In the genomic region with DNA sequence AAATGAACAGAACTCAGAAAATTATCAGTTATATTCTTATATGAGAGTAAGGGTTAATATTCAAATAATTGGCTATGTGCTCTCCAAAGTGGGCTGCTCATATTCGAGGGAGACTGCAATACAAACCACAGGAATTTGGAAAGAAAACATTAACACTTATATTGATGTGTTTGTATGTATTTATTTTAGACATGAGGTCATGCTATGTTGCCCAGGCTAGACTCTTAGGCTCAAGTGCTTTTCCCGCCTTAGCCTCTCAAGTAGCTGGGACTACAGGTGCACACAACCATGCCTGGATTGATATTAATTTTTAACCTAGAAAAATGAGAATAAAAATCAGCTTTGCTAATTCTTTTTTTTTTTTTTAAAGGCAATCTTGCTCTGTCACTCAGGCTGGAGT, we compare ENCODE assay signal across 18 cellular contexts. TPM values are rescaled to one million over a fixed set of nuclear protein-coding genes. Genes with fewer than 3 reads are reported as not detected.
A peak's percentile ranks its signal among the peaks of the same experiment; 100 is the strongest.
DNase-seq lines count a peak whose midpoint lies in the region; ATAC-seq and TF ChIP-seq lines count a peak whose summit lies in the region.
"Had no signal": no experiment of that assay in that cellular context is flagged by ENCODE, and none has a peak within 500 bp of the region (broad histone marks: within the 10 kb centered on the region; RNA-seq: fewer than 3 reads in every experiment).

No MANE protein-coding gene starts in this region.

- no peaks in the 10 kb centered on the region for H3K4me1 Mint-ChIP-seq in MCF 10A (ENCODE audit: insufficient read depth, unreplicated experiment)
- H3K4me1 Mint-ChIP-seq: activated CD4-positive, alpha-beta T cell treated with anti-CD3 and anti-CD28 coated beads, Interleukin-2, amount 10 ng/mL, durations not matched to agents 24 days and 14 days; activated naive CD4-positive, alpha-beta T cell treated with anti-CD3 and anti-CD28 coated beads, Interleukin-2, amount 10 ng/mL, durations not matched to agents 7 days and 5 days had no signal

- BruUV-seq in MCF 10A (replicated peaks; lab: Mats Ljungman, UMichigan) = no TSS peak

- H3K4me1 ChIP-seq in breast epithelium (no peaks in the 10 kb centered on the region), upper lobe of right lung (peaks cover 2% of the 10 kb centered on the region)
- H3K4me1 ChIP-seq: spleen had no signal

- H3K4me3 ChIP-seq in breast epithelium = no peak overlapping the region
- no peak overlapping the region for H3K4me3 ChIP-seq in upper lobe of right lung
- H3K4me3 ChIP-seq: spleen, transverse colon had no signal

- CTCF ChIA-PET in MCF 10A (lab: Yijun Ruan, JAX) = no interaction called here

- H3K27ac Mint-ChIP-seq in MCF 10A (ENCODE audit: low read depth, unreplicated experiment) = no peak overlapping the region
- H3K27ac Mint-ChIP-seq: activated CD4-positive, alpha-beta T cell treated with anti-CD3 and anti-CD28 coated beads, Interleukin-2, amount 10 ng/mL, durations not matched to agents 24 days and 14 days; activated naive CD4-positive, alpha-beta T cell treated with anti-CD3 and anti-CD28 coated beads, Interleukin-2, amount 10 ng/mL, durations not matched to agents 7 days and 5 days had no signal

- intact Hi-C loops in MCF 10A (cut with micrococcal nuclease) (no loop called here), breast epithelium (cut with DNase I; ENCODE audit: low total_unique reads) (no loop called here), upper lobe of right lung (cut with DNase I) (no loop called here)

- H3K27me3 ChIP-seq in breast epithelium (no peaks in the 10 kb centered on the region), upper lobe of right lung (no peaks in the 10 kb centered on the region)
- H3K27me3 ChIP-seq: spleen, transverse colon had no signal

- H3K4me3 Mint-ChIP-seq in MCF 10A (ENCODE audit: unreplicated experiment) = no peak overlapping the region
- H3K4me3 Mint-ChIP-seq: activated CD4-positive, alpha-beta T cell treated with anti-CD3 and anti-CD28 coated beads, Interleukin-2, amount 10 ng/mL, durations not matched to agents 24 days and 14 days; activated naive CD4-positive, alpha-beta T cell treated with anti-CD3 and anti-CD28 coated beads, Interleukin-2, amount 10 ng/mL, durations not matched to agents 7 days and 5 days had no signal

- H3K9me3 Mint-ChIP-seq in MCF 10A (ENCODE audit: unreplicated experiment) = no peaks in the 10 kb centered on the region
- H3K9me3 Mint-ChIP-seq: activated CD4-positive, alpha-beta T cell treated with anti-CD3 and anti-CD28 coated beads, Interleukin-2, amount 10 ng/mL, durations not matched to agents 24 days and 14 days; activated naive CD4-positive, alpha-beta T cell treated with anti-CD3 and anti-CD28 coated beads, Interleukin-2, amount 10 ng/mL, durations not matched to agents 7 days and 5 days had no signal

- peak; percentile 92 for ATAC-seq in upper lobe of right lung
- no peak for ATAC-seq in HG03565 (IDR thresholded peaks at IDR 0.05; ENCODE audit: unreplicated experiment)

- H3K27me3 Mint-ChIP-seq in MCF 10A (ENCODE audit: insufficient read depth, unreplicated experiment) = no peaks in the 10 kb centered on the region
- H3K27me3 Mint-ChIP-seq: activated CD4-positive, alpha-beta T cell treated with anti-CD3 and anti-CD28 coated beads, Interleukin-2, amount 10 ng/mL, durations not matched to agents 24 days and 14 days; activated naive CD4-positive, alpha-beta T cell treated with anti-CD3 and anti-CD28 coated beads, Interleukin-2, amount 10 ng/mL, durations not matched to agents 7 days and 5 days had no signal

- H3K27ac ChIP-seq in breast epithelium (no peak overlapping the region), upper lobe of right lung (peak overlapping the region; percentile 71)
- H3K27ac ChIP-seq: C4-2B, spleen, transverse colon had no signal

- H3K36me3 ChIP-seq in breast epithelium (no peaks in the 10 kb centered on the region), upper lobe of right lung (no peaks in the 10 kb centered on the region)
- H3K36me3 ChIP-seq: transverse colon had no signal

- TF ChIP-seq CTCF in MCF 10A (IDR thresholded peaks at IDR 0.05; ENCODE audit: unreplicated experiment) = no peak
- TF ChIP-seq CTCF in breast epithelium (IDR thresholded peaks at IDR 0.05) = no peak
- TF ChIP-seq CTCF in upper lobe of right lung (IDR thresholded peaks at IDR 0.05) = no peak

- H3K9me3 ChIP-seq in breast epithelium (no peaks in the 10 kb centered on the region), upper lobe of right lung (no peaks in the 10 kb centered on the region)
- H3K9me3 ChIP-seq: spleen, transverse colon had no signal

- no peaks in the 10 kb centered on the region for H3K36me3 Mint-ChIP-seq in MCF 10A (ENCODE audit: insufficient read depth, unreplicated experiment)
- H3K36me3 Mint-ChIP-seq: activated naive CD4-positive, alpha-beta T cell treated with anti-CD3 and anti-CD28 coated beads, Interleukin-2, amount 10 ng/mL, durations not matched to agents 7 days and 5 days had no signal

- no peak for TF ChIP-seq POLR2A in breast epithelium (IDR thresholded peaks at IDR 0.05)

- peak; percentile 5 for DNase-seq in MCF 10A (ENCODE audit: unreplicated experiment)
- DNase-seq in breast epithelium (ENCODE audit: low spot score in 2 of 2) = no peak
- DNase-seq in NCI-H226 = peak; percentile 14
- DNase-seq in glomerular visceral epithelial cell (ENCODE audit: extremely low spot score) = peak; percentile 68
- DNase-seq in upper lobe of right lung = peak; percentile 59
- no peak for DNase-seq in SW480 (ENCODE audit: low spot score)
- no peak for DNase-seq in GM03348 (ENCODE audit: low spot score)
- DNase-seq: activated CD4-positive, alpha-beta T cell treated with anti-CD3 and anti-CD28 coated beads, Interleukin-2, amount 10 ng/mL, durations not matched to agents 24 days and 14 days; activated naive CD4-positive, alpha-beta T cell treated with anti-CD3 and anti-CD28 coated beads, Interleukin-2, amount 10 ng/mL, durations not matched to agents 7 days and 5 days; hippocampal formation; left cardiac atrium; NCI-H1694; NCI-H69; spleen; stimulated activated naive CD4-positive, alpha-beta T cell; transverse colon had no signal

- POLR2A ChIA-PET in MCF 10A (lab: Yijun Ruan, JAX) = no interaction called here

RNA-seq across cellular contexts. Expression of gene BTBD9, which starts 35.0 kb away (rescaled TPM):
- total RNA-seq in MCF 10A (2022) (12.5 and 15.6 TPM in 2 replicates), breast epithelium (10 to 100 TPM; 12.8 to 25.5 (median 19.0) TPM), upper lobe of right lung (47.9 TPM)

Comparison
In these comparisons a context has a peak if more than half of its experiments do, and no peak if none do; other contexts are left out.
1. DNase-seq: peak in MCF 10A (single experiment), NCI-H226 (single experiment), glomerular visceral epithelial cell (single experiment) and upper lobe of right lung (single experiment); none in breast epithelium (0 of 2), SW480 (single experiment) and GM03348 (single experiment).